1 cellular context compared by ENCODE assay signal in genomic region chr20:25300496-25301170, GRCh38.
TF ChIP-seq lines count a peak whose summit lies in the region.

No MANE protein-coding gene starts in this region.

TF ChIP-seq in GM23338, 12 proteins besides CTCF, POLR2A, EP300 and RAD21 (continued from another document):
- TF ChIP-seq, protein P1, sequence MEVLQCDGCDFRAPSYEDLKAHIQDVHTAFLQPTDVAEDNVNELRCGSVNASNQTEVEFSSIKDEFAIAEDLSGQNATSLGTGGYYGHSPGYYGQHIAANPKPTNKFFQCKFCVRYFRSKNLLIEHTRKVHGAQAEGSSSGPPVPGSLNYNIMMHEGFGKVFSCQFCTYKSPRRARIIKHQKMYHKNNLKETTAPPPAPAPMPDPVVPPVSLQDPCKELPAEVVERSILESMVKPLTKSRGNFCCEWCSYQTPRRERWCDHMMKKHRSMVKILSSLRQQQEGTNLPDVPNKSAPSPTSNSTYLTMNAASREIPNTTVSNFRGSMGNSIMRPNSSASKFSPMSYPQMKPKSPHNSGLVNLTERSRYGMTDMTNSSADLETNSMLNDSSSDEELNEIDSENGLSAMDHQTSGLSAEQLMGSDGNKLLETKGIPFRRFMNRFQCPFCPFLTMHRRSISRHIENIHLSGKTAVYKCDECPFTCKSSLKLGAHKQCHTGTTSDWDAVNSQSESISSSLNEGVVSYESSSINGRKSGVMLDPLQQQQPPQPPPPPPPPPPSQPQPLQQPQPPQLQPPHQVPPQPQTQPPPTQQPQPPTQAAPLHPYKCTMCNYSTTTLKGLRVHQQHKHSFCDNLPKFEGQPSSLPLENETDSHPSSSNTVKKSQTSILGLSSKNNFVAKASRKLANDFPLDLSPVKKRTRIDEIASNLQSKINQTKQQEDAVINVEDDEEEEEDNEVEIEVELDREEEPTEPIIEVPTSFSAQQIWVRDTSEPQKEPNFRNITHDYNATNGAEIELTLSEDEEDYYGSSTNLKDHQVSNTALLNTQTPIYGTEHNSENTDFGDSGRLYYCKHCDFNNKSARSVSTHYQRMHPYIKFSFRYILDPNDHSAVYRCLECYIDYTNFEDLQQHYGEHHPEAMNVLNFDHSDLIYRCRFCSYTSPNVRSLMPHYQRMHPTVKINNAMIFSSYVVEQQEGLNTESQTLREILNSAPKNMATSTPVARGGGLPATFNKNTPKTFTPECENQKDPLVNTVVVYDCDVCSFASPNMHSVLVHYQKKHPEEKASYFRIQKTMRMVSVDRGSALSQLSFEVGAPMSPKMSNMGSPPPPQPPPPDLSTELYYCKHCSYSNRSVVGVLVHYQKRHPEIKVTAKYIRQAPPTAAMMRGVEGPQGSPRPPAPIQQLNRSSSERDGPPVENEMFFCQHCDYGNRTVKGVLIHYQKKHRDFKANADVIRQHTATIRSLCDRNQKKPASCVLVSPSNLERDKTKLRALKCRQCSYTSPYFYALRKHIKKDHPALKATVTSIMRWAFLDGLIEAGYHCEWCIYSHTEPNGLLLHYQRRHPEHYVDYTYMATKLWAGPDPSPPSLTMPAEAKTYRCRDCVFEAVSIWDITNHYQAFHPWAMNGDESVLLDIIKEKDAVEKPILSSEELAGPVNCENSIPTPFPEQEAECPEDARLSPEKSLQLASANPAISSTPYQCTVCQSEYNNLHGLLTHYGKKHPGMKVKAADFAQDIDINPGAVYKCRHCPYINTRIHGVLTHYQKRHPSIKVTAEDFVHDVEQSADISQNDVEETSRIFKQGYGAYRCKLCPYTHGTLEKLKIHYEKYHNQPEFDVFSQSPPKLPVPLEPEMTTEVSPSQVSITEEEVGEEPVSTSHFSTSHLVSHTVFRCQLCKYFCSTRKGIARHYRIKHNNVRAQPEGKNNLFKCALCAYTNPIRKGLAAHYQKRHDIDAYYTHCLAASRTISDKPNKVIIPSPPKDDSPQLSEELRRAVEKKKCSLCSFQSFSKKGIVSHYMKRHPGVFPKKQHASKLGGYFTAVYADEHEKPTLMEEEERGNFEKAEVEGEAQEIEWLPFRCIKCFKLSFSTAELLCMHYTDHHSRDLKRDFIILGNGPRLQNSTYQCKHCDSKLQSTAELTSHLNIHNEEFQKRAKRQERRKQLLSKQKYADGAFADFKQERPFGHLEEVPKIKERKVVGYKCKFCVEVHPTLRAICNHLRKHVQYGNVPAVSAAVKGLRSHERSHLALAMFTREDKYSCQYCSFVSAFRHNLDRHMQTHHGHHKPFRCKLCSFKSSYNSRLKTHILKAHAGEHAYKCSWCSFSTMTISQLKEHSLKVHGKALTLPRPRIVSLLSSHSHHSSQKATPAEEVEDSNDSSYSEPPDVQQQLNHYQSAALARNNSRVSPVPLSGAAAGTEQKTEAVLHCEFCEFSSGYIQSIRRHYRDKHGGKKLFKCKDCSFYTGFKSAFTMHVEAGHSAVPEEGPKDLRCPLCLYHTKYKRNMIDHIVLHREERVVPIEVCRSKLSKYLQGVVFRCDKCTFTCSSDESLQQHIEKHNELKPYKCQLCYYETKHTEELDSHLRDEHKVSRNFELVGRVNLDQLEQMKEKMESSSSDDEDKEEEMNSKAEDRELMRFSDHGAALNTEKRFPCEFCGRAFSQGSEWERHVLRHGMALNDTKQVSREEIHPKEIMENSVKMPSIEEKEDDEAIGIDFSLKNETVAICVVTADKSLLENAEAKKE (CRISPR knock-in tag; IDR thresholded peaks at IDR 0.05), result no peak
- TF ChIP-seq ZNF331 (CRISPR knock-in tag; IDR thresholded peaks at IDR 0.05; ENCODE audit: low read depth), result no peak
- TF ChIP-seq NANOG (IDR thresholded peaks at IDR 0.05; ENCODE audit: borderline replicate concordance), result no peak
- no peak for TF ChIP-seq REST (IDR thresholded peaks at IDR 0.05; ENCODE audit: unreplicated experiment)
- TF ChIP-seq CREB1 (CRISPR knock-in tag; IDR thresholded peaks at IDR 0.05; ENCODE audit: low read depth), result no peak
